ENCODE assay signal across 8 cellular contexts in the genomic region with DNA sequence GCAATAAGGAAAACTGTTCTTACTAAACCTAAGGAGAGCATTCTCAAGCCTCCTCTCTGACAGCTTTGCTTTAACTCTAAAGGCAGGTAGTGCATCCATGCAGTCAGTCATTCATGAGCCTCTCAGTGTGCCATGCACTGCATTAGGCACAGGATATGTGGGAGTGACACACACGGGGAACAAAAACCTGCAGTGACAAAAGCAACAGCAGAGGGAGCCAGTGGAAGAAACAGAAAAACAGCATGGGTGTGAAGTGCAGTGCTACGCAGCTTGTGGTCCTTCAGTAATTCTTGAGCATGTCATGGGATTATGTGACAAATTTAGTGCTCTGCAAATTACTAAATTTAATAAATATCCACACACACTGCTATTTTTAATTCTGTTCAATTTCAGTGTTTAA.
DNase-seq lines count a peak whose midpoint lies in the region; ATAC-seq and TF ChIP-seq lines count a peak whose summit lies in the region.

No MANE protein-coding gene starts in this region.

- H3K4ac ChIP-seq in neuronal stem cell (ENCODE audit: low read length), result no peak overlapping the region

- no peak overlapping the region for H2BK120ac ChIP-seq in neuronal stem cell (ENCODE audit: low read depth, low read length)

- H3K79me1 ChIP-seq in neuronal stem cell (ENCODE audit: low read depth, low read length), result no peaks in the 10 kb centered on the region

- ATAC-seq in HG03280 (IDR thresholded peaks at IDR 0.05; ENCODE audit: unreplicated experiment) (no peak), GM18909 (IDR thresholded peaks at IDR 0.05; ENCODE audit: poor library complexity, unreplicated experiment) (no peak)

- no peaks in the 10 kb centered on the region for H3K36me3 Mint-ChIP-seq in T-helper 2 cell treated with Interferon-gamma antibody and Interleukin-4, amounts not matched to agents 5 μg/mL and 100 μg/mL, for 36 hours (ENCODE audit: low read depth)

- no peak overlapping the region for H2BK12ac ChIP-seq in neuronal stem cell (ENCODE audit: low read length)

- no peak overlapping the region for H4K8ac ChIP-seq in neuronal stem cell (ENCODE audit: low read depth, low read length)

- no peak overlapping the region for H3K4me3 ChIP-seq in AG10803 (ENCODE audit: low read length)
- H3K4me3 ChIP-seq in MG63, result no peak overlapping the region
- H3K4me3 ChIP-seq in neuronal stem cell (ENCODE audit: low read length in 2 of 2), result no peak overlapping the region

- no peak overlapping the region for H4K91ac ChIP-seq in neuronal stem cell (ENCODE audit: low read depth, low read length, poor library complexity)

- no peak overlapping the region for H3K9ac ChIP-seq in neuronal stem cell (ENCODE audit: low read depth, low read length, poor library complexity)

- WGBS in neuronal stem cell (ENCODE audit: extremely low coverage in 2 of 2, insufficient read length in 2 of 2, insufficient replicate concordance in 1 of 2), 2 donors, result no CpG with 5 or more reads among the region's 2 CpGs

- H2BK5ac ChIP-seq in neuronal stem cell (ENCODE audit: low read length), result no peak overlapping the region

- H3K27ac Mint-ChIP-seq in T-helper 2 cell treated with Interferon-gamma antibody and Interleukin-4, amounts not matched to agents 5 μg/mL and 100 μg/mL, for 36 hours, result no peak overlapping the region

- no peak overlapping the region for H3K23ac ChIP-seq in neuronal stem cell (ENCODE audit: low read depth, low read length, poor library complexity)

- no peak overlapping the region for H3K27ac ChIP-seq in neuronal stem cell (replicated peaks; ENCODE audit: low read length)

- H3K4me1 ChIP-seq in neuronal stem cell (ENCODE audit: control insufficient read depth in 2 of 2, insufficient read depth in 1 of 2, low read depth in 1 of 2, low read length in 2 of 2), result no peaks in the 10 kb centered on the region

- H2AK5ac ChIP-seq in neuronal stem cell (ENCODE audit: low read depth, low read length), result no peak overlapping the region

- H3K4me3 Mint-ChIP-seq in T-helper 2 cell treated with Interferon-gamma antibody and Interleukin-4, amounts not matched to agents 5 μg/mL and 100 μg/mL, for 36 hours, result no peak overlapping the region

- DNase-seq in AG10803 (ENCODE audit: low read depth) (peak; percentile 35), MG63 (peak; percentile 15), fibroblast of gingiva (ENCODE audit: low read depth) (peak; percentile 6), neuronal stem cell (ENCODE audit: low spot score) (peak; percentile 30)
- peak; percentile 11 for DNase-seq in T-helper 2 cell treated with Interferon-gamma antibody and Interleukin-4, amounts not matched to agents 5 μg/mL and 100 μg/mL, for 36 hours (ENCODE audit: low spot score)

- H2AFZ ChIP-seq in neuronal stem cell (ENCODE audit: low read length), result no peak overlapping the region

- no peaks in the 10 kb centered on the region for H3K9me3 Mint-ChIP-seq in T-helper 2 cell treated with Interferon-gamma antibody and Interleukin-4, amounts not matched to agents 5 μg/mL and 100 μg/mL, for 36 hours

- H3K4me2 ChIP-seq in neuronal stem cell (ENCODE audit: insufficient read depth, low read length, poor library complexity, severe bottlenecking), result no peak overlapping the region

- no peaks in the 10 kb centered on the region for H3K27me3 Mint-ChIP-seq in T-helper 2 cell treated with Interferon-gamma antibody and Interleukin-4, amounts not matched to agents 5 μg/mL and 100 μg/mL, for 36 hours (ENCODE audit: low read depth)

- peak; percentile 67 for TF ChIP-seq CTCF in AG10803 (conservative IDR thresholded peaks at IDR 0.05; ENCODE audit: low read length)
- TF ChIP-seq CTCF in GM12872 (IDR thresholded peaks at IDR 0.05; ENCODE audit: insufficient read depth, low read depth, low read length), result peak; percentile 59

- H3K9me3 ChIP-seq in MG63, result no peaks in the 10 kb centered on the region
- H3K9me3 ChIP-seq in neuronal stem cell (replicated peaks in 1 of 2; ENCODE audit: control insufficient read depth in 2 of 2, insufficient read depth in 1 of 2, low read depth in 1 of 2, low read length in 2 of 2), result no peaks in the 10 kb centered on the region

- no peak overlapping the region for H3K18ac ChIP-seq in neuronal stem cell (ENCODE audit: low read length)

- H3K36me3 ChIP-seq in MG63 (no peaks in the 10 kb centered on the region), neuronal stem cell (replicated peaks in 1 of 2; ENCODE audit: control insufficient read depth in 2 of 2, insufficient read depth in 2 of 2, low read length in 2 of 2) (peaks cover 0 to 24% of the 10 kb centered on the region in 2 donors)

- H2BK15ac ChIP-seq in neuronal stem cell (ENCODE audit: low read length), result no peak overlapping the region

- no peak overlapping the region for H3K14ac ChIP-seq in neuronal stem cell (ENCODE audit: low read length)

- no peaks in the 10 kb centered on the region for H3K27me3 ChIP-seq in MG63
- no peaks in the 10 kb centered on the region for H3K27me3 ChIP-seq in neuronal stem cell (ENCODE audit: control insufficient read depth in 3 of 3, insufficient read depth in 3 of 3, low read depth in 1 of 3, low read length in 3 of 3)

- H3K4me1 Mint-ChIP-seq in T-helper 2 cell treated with Interferon-gamma antibody and Interleukin-4, amounts not matched to agents 5 μg/mL and 100 μg/mL, for 36 hours (ENCODE audit: low read depth), result no peaks in the 10 kb centered on the region
